ENCODE assay signal across 1 cellular context in genomic region chr16:52578007-52578828, GRCh38.
TF ChIP-seq lines count a peak whose summit lies in the region.

No MANE protein-coding gene starts in this region.

TF ChIP-seq in HepG2, 621 proteins besides CTCF, POLR2A, EP300 and RAD21 (continued from another document and continues in another):
- TF ChIP-seq NFAT5 (CRISPR knock-in tag; IDR thresholded peaks at IDR 0.05) (no peak), ZNF496 (CRISPR knock-in tag; IDR thresholded peaks at IDR 0.05; ENCODE audit: insufficient replicate concordance) (no peak), HNF1B (CRISPR knock-in tag; IDR thresholded peaks at IDR 0.05) (peak; percentile 89), MTA1 (CRISPR knock-in tag; IDR thresholded peaks at IDR 0.05; ENCODE audit: borderline replicate concordance) (no peak), IKZF1 (IDR thresholded peaks at IDR 0.05) (no peak), SYNCRIP (IDR thresholded peaks at IDR 0.05; ENCODE audit: insufficient read depth, low read depth, low read length) (no peak), ZNF503 (CRISPR knock-in tag; IDR thresholded peaks at IDR 0.05) (peak; percentile 88), FOXA3 (CRISPR knock-in tag; IDR thresholded peaks at IDR 0.05) (peak; percentile 91), PHF5A (CRISPR knock-in tag; IDR thresholded peaks at IDR 0.05; ENCODE audit: low read depth, unreplicated experiment) (peak; percentile 31), ZKSCAN1 (IDR thresholded peaks at IDR 0.05; ENCODE audit: low read length) (no peak), ZBTB21 (CRISPR knock-in tag; IDR thresholded peaks at IDR 0.05) (peak; percentile 88), HMGXB4 (CRISPR knock-in tag; IDR thresholded peaks at IDR 0.05; ENCODE audit: borderline replicate concordance in 1 of 2, low read depth in 1 of 2) (0 out of 4 replicates have a peak, but pooled peaks of 1 of the 2 experiments have one; percentile 42), SMAD1 (CRISPR knock-in tag; IDR thresholded peaks at IDR 0.05; ENCODE audit: borderline replicate concordance, low read depth) (no peak), ZNF280B (CRISPR knock-in tag; IDR thresholded peaks at IDR 0.05; ENCODE audit: borderline replicate concordance) (no peak), ZFP41 (CRISPR knock-in tag; IDR thresholded peaks at IDR 0.05; ENCODE audit: borderline replicate concordance) (no peak), KIAA2018 (CRISPR knock-in tag; IDR thresholded peaks at IDR 0.05; ENCODE audit: borderline replicate concordance) (no peak), BATF2 (CRISPR knock-in tag; IDR thresholded peaks at IDR 0.05) (no peak), SOX5 (CRISPR knock-in tag; IDR thresholded peaks at IDR 0.05; ENCODE audit: borderline replicate concordance) (peak; percentile 72; the same call in 1 of the 2 replicates), PAXIP1 (CRISPR knock-in tag; conservative IDR thresholded peaks at IDR 0.05) (peak; percentile 90), FOXC1 (CRISPR knock-in tag; IDR thresholded peaks at IDR 0.05; ENCODE audit: borderline replicate concordance) (no peak), ZNF781 (CRISPR knock-in tag; IDR thresholded peaks at IDR 0.05; ENCODE audit: borderline replicate concordance, not compliant biosample characterization) (no peak), FOXM1 (CRISPR knock-in tag; IDR thresholded peaks at IDR 0.05) (no peak)
